In genomic region chr1:149887456-149888159, GRCh38 we compare ENCODE assay signal across 8 cellular contexts. TPM values are rescaled to one million over a fixed set of nuclear protein-coding genes. Genes with fewer than 3 reads are reported as not detected.
DNase-seq lines count a peak whose midpoint lies in the region; ATAC-seq and TF ChIP-seq lines count a peak whose summit lies in the region.

No MANE protein-coding gene starts in this region.

- H3K27me3 ChIP-seq in parathyroid adenoma (ENCODE audit: control insufficient read depth, insufficient read depth, low read length): no peaks in the 10 kb centered on the region

- peak overlapping the region; percentile 98 for H3K27ac ChIP-seq in parathyroid adenoma

- DNase-seq in GM12864 (ENCODE audit: low read depth): peak; percentile 98
- peak; percentile 99 for DNase-seq in NCI-H1105 treated with DMSO at 0.1 percent for 48 hours (lab: John Stamatoyannopoulos, UW)
- peak; percentile 100 for DNase-seq in SKM-1 treated with dmso at 0.1 percent for 144 hours (lab: John Stamatoyannopoulos, UW; ENCODE audit: unreplicated experiment)
- DNase-seq in activated naive CD8-positive, alpha-beta T cell treated with anti-CD3 and anti-CD28 coated beads, Interleukin-2, amount 50 U/mL, for 24 hours: peak; percentile 71
- peak; percentile 83 for DNase-seq in cardiac septum (ENCODE audit: low spot score)
- peak; percentile 82 for DNase-seq in type B pancreatic cell (ENCODE audit: extremely low spot score, unreplicated experiment)

- peak overlapping the region; percentile 97 for H3K4me2 ChIP-seq in parathyroid adenoma (ENCODE audit: low read length)

- peaks cover 2% of the 10 kb centered on the region for H3K4me1 ChIP-seq in parathyroid adenoma

- no peaks in the 10 kb centered on the region for H3K9me3 ChIP-seq in parathyroid adenoma (ENCODE audit: control insufficient read depth, low read length)

- TF ChIP-seq CTCF in GM12864 (IDR thresholded peaks at IDR 0.05; ENCODE audit: low read depth, low read length, missing control alignments): no peak
- no peak for TF ChIP-seq CTCF in parathyroid adenoma (IDR thresholded peaks at IDR 0.05)
- no peak for TF ChIP-seq CTCF in type B pancreatic cell (conservative IDR thresholded peaks at IDR 0.05)

- H3K4me3 ChIP-seq in GM12864 (ENCODE audit: low read depth, low read length) (peak overlapping the region; percentile 76), parathyroid adenoma (ENCODE audit: low read depth, low read length) (peak overlapping the region; percentile 93)

- H3K36me3 Mint-ChIP-seq in activated naive CD8-positive, alpha-beta T cell treated with anti-CD3 and anti-CD28 coated beads, Interleukin-2, amount 50 U/mL, for 24 hours (ENCODE audit: low read depth): no peaks in the 10 kb centered on the region
- H3K36me3 Mint-ChIP-seq in type B pancreatic cell: no peaks in the 10 kb centered on the region

- peak overlapping the region; percentile 88 for H2AFZ ChIP-seq in parathyroid adenoma

- ATAC-seq in HG02642 (IDR thresholded peaks at IDR 0.05; ENCODE audit: poor library complexity, unreplicated experiment): peak; percentile 48
- ATAC-seq in activated naive CD8-positive, alpha-beta T cell treated with anti-CD3 and anti-CD28 coated beads, Interleukin-2, amount 50 U/mL, for 24 hours: peak; percentile 58

- H3K9me3 Mint-ChIP-seq in activated naive CD8-positive, alpha-beta T cell treated with anti-CD3 and anti-CD28 coated beads, Interleukin-2, amount 50 U/mL, for 24 hours: no peaks in the 10 kb centered on the region
- H3K9me3 Mint-ChIP-seq in type B pancreatic cell: no peaks in the 10 kb centered on the region

- no peaks in the 10 kb centered on the region for H3K27me3 Mint-ChIP-seq in activated naive CD8-positive, alpha-beta T cell treated with anti-CD3 and anti-CD28 coated beads, Interleukin-2, amount 50 U/mL, for 24 hours
- no peaks in the 10 kb centered on the region for H3K27me3 Mint-ChIP-seq in type B pancreatic cell

- intact Hi-C loops in cardiac septum (cut with DNase I): loop anchor here (1.0 kb wide), 1 partner anchor 52 kb away; no protein-coding TSS in a partner anchor

- peak overlapping the region; percentile 35 for H3K9ac ChIP-seq in parathyroid adenoma

- peaks cover 2% of the 10 kb centered on the region for H3K79me2 ChIP-seq in parathyroid adenoma

- H3K4me3 Mint-ChIP-seq in activated naive CD8-positive, alpha-beta T cell treated with anti-CD3 and anti-CD28 coated beads, Interleukin-2, amount 50 U/mL, for 24 hours: no peak overlapping the region
- H3K4me3 Mint-ChIP-seq in type B pancreatic cell: no peak overlapping the region

- H3K4me1 Mint-ChIP-seq in activated naive CD8-positive, alpha-beta T cell treated with anti-CD3 and anti-CD28 coated beads, Interleukin-2, amount 50 U/mL, for 24 hours: peaks cover 9% of the 10 kb centered on the region
- no peaks in the 10 kb centered on the region for H3K4me1 Mint-ChIP-seq in type B pancreatic cell (ENCODE audit: unreplicated experiment)

- no peak overlapping the region for H3K27ac Mint-ChIP-seq in activated naive CD8-positive, alpha-beta T cell treated with anti-CD3 and anti-CD28 coated beads, Interleukin-2, amount 50 U/mL, for 24 hours
- no peak overlapping the region for H3K27ac Mint-ChIP-seq in type B pancreatic cell

- H3K36me3 ChIP-seq in parathyroid adenoma (ENCODE audit: control insufficient read depth, insufficient read depth, low read length): no peaks in the 10 kb centered on the region

RNA-seq across cellular contexts. Expression of gene BOLA1, which starts 11.8 kb away (rescaled TPM):
- 13.8 TPM for total RNA-seq in cardiac septum
- 15.6 and 20.1 TPM in 2 replicates for total RNA-seq in type B pancreatic cell (ENCODE audit: low replicate concordance)

RNA-seq across cellular contexts. Expression of gene SV2A, which starts 30.0 kb away (rescaled TPM):
- 0.83 TPM for total RNA-seq in cardiac septum
- total RNA-seq in type B pancreatic cell (ENCODE audit: low replicate concordance): 5.4 and 16.2 TPM in 2 replicates

RNA-seq across cellular contexts. Expression of gene SF3B4, which starts 40.0 kb away (rescaled TPM):
- 30.3 TPM for total RNA-seq in cardiac septum
- total RNA-seq in type B pancreatic cell (ENCODE audit: low replicate concordance): 60.8 and 72.2 TPM in 2 replicates

RNA-seq across cellular contexts. Expression of gene MTMR11, which starts 49.1 kb away (rescaled TPM):
- total RNA-seq in cardiac septum (6.1 TPM), type B pancreatic cell (ENCODE audit: low replicate concordance) (21.0 and 33.1 TPM in 2 replicates)

Comparison
In these comparisons a context has a peak if more than half of its experiments do, and no peak if none do; other contexts are left out.
1. Peak in every context shown above with its lines: DNase-seq, ATAC-seq, H3K4me3 ChIP-seq and H3K27ac ChIP-seq.